In the genomic region with DNA sequence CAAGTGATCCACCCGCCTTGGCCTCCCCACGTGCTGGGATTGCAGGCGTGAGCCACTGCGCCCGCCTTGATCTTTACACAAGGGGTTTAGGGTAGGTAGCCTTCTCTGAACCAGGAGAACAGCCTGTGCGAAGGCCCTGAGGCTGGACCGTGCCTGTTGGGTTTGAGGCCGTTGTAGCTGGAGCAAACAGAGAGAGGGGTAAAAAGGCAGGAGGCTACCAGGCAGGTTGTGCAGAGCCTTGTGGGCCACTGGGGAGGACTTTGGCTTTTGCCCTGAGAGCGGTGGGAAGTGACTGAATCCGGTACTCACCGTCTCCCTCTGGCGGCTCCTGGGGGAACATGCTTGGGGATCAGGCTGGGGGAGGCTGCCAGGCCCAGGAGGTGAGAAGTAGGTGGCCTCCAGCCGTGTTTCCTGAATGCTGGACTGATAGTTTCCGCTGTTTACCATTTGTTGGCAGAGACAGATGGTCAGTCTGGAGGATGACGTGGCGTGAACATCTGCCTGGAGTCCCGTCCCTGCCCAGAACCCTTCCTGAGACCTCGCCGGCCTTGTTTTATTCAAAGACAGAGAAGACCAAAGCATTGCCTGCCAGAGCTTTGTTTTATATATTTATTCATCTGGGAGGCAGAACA, we compare ENCODE assay signal across 1 cellular context.
TF ChIP-seq lines count a peak whose summit lies in the region.

No MANE protein-coding gene starts in this region.

TF ChIP-seq in K562, 482 proteins besides CTCF, POLR2A, EP300 and RAD21:
- no peak for TF ChIP-seq TCF7L2 (IDR thresholded peaks at IDR 0.05; ENCODE audit: low read depth, low read length)
- no peak for TF ChIP-seq LARP7 (IDR thresholded peaks at IDR 0.05)
- TF ChIP-seq GMEB1 (CRISPR knock-in tag; IDR thresholded peaks at IDR 0.05), result no peak
- TF ChIP-seq ZNF512 (tag; IDR thresholded peaks at IDR 0.05), result no peak
- TF ChIP-seq SPI1 (IDR thresholded peaks at IDR 0.05; ENCODE audit: borderline replicate concordance, low read depth, low read length), result peak; percentile 33; the same call in 1 of the 2 replicates
- no peak for TF ChIP-seq TAF1 (IDR thresholded peaks at IDR 0.05; ENCODE audit: control insufficient read depth, extremely low read depth, insufficient read depth, low read length, severe bottlenecking)
- no peak for TF ChIP-seq RFX1 (IDR thresholded peaks at IDR 0.05)
- peak; percentile 50 for TF ChIP-seq SUPT5H (IDR thresholded peaks at IDR 0.05)
- 0 out of 2 replicates have a peak, but pooled peaks have one; percentile 35 for TF ChIP-seq ZBTB33 (CRISPR knock-in tag; IDR thresholded peaks at IDR 0.05)
- no peak for TF ChIP-seq CREB1 (IDR thresholded peaks at IDR 0.05)
- TF ChIP-seq CREB1 (CRISPR knock-in tag; IDR thresholded peaks at IDR 0.05), result 0 out of 2 replicates have a peak, but pooled peaks have one; percentile 32
- TF ChIP-seq L3MBTL2 (IDR thresholded peaks at IDR 0.05), result peak; percentile 57; the same call in 1 of the 2 replicates
- peak; percentile 37 for TF ChIP-seq RBFOX2 (IDR thresholded peaks at IDR 0.05; ENCODE audit: low read depth, low read length)
- TF ChIP-seq, protein P1, sequence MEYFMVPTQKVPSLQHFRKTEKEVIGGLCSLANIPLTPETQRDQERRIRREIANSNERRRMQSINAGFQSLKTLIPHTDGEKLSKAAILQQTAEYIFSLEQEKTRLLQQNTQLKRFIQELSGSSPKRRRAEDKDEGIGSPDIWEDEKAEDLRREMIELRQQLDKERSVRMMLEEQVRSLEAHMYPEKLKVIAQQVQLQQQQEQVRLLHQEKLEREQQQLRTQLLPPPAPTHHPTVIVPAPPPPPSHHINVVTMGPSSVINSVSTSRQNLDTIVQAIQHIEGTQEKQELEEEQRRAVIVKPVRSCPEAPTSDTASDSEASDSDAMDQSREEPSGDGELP (CRISPR knock-in tag; IDR thresholded peaks at IDR 0.05; ENCODE audit: borderline replicate concordance), result 0 out of 2 replicates have a peak, but pooled peaks have one; percentile 24
- TF ChIP-seq JUN (IDR thresholded peaks at IDR 0.05; ENCODE audit: borderline replicate concordance, low read depth, low read length), result 0 out of 2 replicates have a peak, but pooled peaks have one; percentile 6
- no peak for TF ChIP-seq JUN (CRISPR knock-in tag; IDR thresholded peaks at IDR 0.05; ENCODE audit: borderline replicate concordance)
- 0 out of 2 replicates have a peak, but pooled peaks have one; percentile 14 for TF ChIP-seq MAX (CRISPR knock-in tag; IDR thresholded peaks at IDR 0.05)
- TF ChIP-seq NR2C2 (CRISPR knock-in tag; IDR thresholded peaks at IDR 0.05), result no peak
- TF ChIP-seq NR2C2 (tag; IDR thresholded peaks at IDR 0.05), result no peak
- TF ChIP-seq THAP12 (CRISPR knock-in tag; IDR thresholded peaks at IDR 0.05), result 0 out of 2 replicates have a peak, but pooled peaks have one; percentile 19
- TF ChIP-seq KLF10 (CRISPR knock-in tag; IDR thresholded peaks at IDR 0.05), result no peak
- TF ChIP-seq SMC3 (conservative IDR thresholded peaks at IDR 0.05; ENCODE audit: insufficient read depth, low read depth, low read length), result peak; percentile 64
- 0 out of 2 replicates have a peak, but pooled peaks have one; percentile 26 for TF ChIP-seq CBX1 (IDR thresholded peaks at IDR 0.05; ENCODE audit: low read depth)
- TF ChIP-seq KAT7 (CRISPR knock-in tag; IDR thresholded peaks at IDR 0.05; ENCODE audit: borderline replicate concordance), result 0 out of 2 replicates have a peak, but pooled peaks have one; percentile 43
- peak; percentile 65 for TF ChIP-seq POLR2G (IDR thresholded peaks at IDR 0.05; ENCODE audit: low read depth, low read length)
- TF ChIP-seq SAP30 (IDR thresholded peaks at IDR 0.05; ENCODE audit: borderline replicate concordance, insufficient read depth, low read depth, low read length, poor library complexity, severe bottlenecking), result no peak
- TF ChIP-seq IFI16 (CRISPR knock-in tag; IDR thresholded peaks at IDR 0.05), result no peak
- TF ChIP-seq CEBPG (CRISPR knock-in tag; IDR thresholded peaks at IDR 0.05), result 0 out of 2 replicates have a peak, but pooled peaks have one; percentile 20
- TF ChIP-seq CEBPG (tag; conservative IDR thresholded peaks at IDR 0.05 in 1 of 2, IDR thresholded peaks at IDR 0.05 in 1 of 2), result no peak
- TF ChIP-seq ZNF263 (CRISPR knock-in tag; IDR thresholded peaks at IDR 0.05; ENCODE audit: borderline replicate concordance), result peak; percentile 49; the same call in 1 of the 2 replicates
- TF ChIP-seq SMARCA5 (IDR thresholded peaks at IDR 0.05), result peak; percentile 12; the same call in 1 of the 2 replicates
- TF ChIP-seq SP1 (CRISPR knock-in tag; IDR thresholded peaks at IDR 0.05), result peak; percentile 34; the same call in 1 of the 2 replicates
- TF ChIP-seq, protein P2, sequence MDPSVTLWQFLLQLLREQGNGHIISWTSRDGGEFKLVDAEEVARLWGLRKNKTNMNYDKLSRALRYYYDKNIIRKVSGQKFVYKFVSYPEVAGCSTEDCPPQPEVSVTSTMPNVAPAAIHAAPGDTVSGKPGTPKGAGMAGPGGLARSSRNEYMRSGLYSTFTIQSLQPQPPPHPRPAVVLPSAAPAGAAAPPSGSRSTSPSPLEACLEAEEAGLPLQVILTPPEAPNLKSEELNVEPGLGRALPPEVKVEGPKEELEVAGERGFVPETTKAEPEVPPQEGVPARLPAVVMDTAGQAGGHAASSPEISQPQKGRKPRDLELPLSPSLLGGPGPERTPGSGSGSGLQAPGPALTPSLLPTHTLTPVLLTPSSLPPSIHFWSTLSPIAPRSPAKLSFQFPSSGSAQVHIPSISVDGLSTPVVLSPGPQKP (CRISPR knock-in tag; IDR thresholded peaks at IDR 0.05), result no peak
